ENCODE assay signal across 8 cellular contexts in genomic region chr16:19167710-19168172, GRCh38. TPM values are rescaled to one million over a fixed set of nuclear protein-coding genes. Genes with fewer than 3 reads are reported as not detected.
DNase-seq lines count a peak whose midpoint lies in the region; ATAC-seq, FAIRE-seq and TF ChIP-seq lines count a peak whose summit lies in the region.

No MANE protein-coding gene starts in this region.

- H3K4me2 ChIP-seq in MM.1S (ENCODE audit: low read depth, low read length) (peak overlapping the region; percentile 75; the same call in 1 of the 2 replicates), mesenchymal stem cell (ENCODE audit: low read length, poor library complexity, severe bottlenecking) (peak overlapping the region; percentile 72)

- H3F3A ChIP-seq in MM.1S (ENCODE audit: insufficient read depth, low read length) = no peaks in the 10 kb centered on the region

- H4K91ac ChIP-seq in mesenchymal stem cell (ENCODE audit: low read length) = peak overlapping the region; percentile 73

- H3K27ac ChIP-seq in MM.1S (ENCODE audit: low read length) (no peak overlapping the region), endodermal cell (ENCODE audit: low read depth, low read length) (no peak overlapping the region), mesenchymal stem cell (ENCODE audit: low read length, poor library complexity, severe bottlenecking) (no peak overlapping the region)

- H3K4me1 Mint-ChIP-seq in endodermal cell = peaks cover 11% of the 10 kb centered on the region

- DNase-seq in AG08395 (ENCODE audit: low spot score) = peak; percentile 71
- DNase-seq in GM12892 (ENCODE audit: insufficient read length) = peak; percentile 81
- peak; percentile 60 for DNase-seq in MM.1S
- peak; percentile 79 for DNase-seq in SW480 (ENCODE audit: low spot score)
- DNase-seq in endodermal cell = peak; percentile 91
- DNase-seq in mesenchymal stem cell = peak; percentile 79
- DNase-seq in stimulated activated naive CD8-positive, alpha-beta T cell treated with anti-CD3 and anti-CD28 coated beads, Interleukin-15, Interleukin-2, amounts not matched to agents 100 U/mL and 50 U/mL, for 24 hours = peak; percentile 63

- H3K36me3 ChIP-seq in MM.1S (replicated peaks; ENCODE audit: insufficient read depth, low read length) = no peaks in the 10 kb centered on the region
- H3K36me3 ChIP-seq in endodermal cell (ENCODE audit: control insufficient read depth, insufficient read depth, low read length) = no peaks in the 10 kb centered on the region
- no peaks in the 10 kb centered on the region for H3K36me3 ChIP-seq in mesenchymal stem cell (ENCODE audit: control insufficient read depth in 1 of 2, insufficient read depth in 2 of 2, low read depth in 1 of 2, low read length in 2 of 2)

- H3K9me3 ChIP-seq in MM.1S (replicated peaks; ENCODE audit: insufficient read depth, low read length) (no peaks in the 10 kb centered on the region), endodermal cell (ENCODE audit: control insufficient read depth, low read length) (peaks cover 7% of the 10 kb centered on the region), mesenchymal stem cell (ENCODE audit: control insufficient read depth, low read length) (peaks cover 3% of the 10 kb centered on the region)

- H3K4me1 ChIP-seq in MM.1S (ENCODE audit: low read length) (no peaks in the 10 kb centered on the region), endodermal cell (ENCODE audit: control insufficient read depth, insufficient read depth, low read length) (peaks cover 3% of the 10 kb centered on the region), mesenchymal stem cell (ENCODE audit: control insufficient read depth, insufficient read depth, low read depth, low read length) (peaks cover 14% of the 10 kb centered on the region)

- H3K79me1 ChIP-seq in mesenchymal stem cell (replicated peaks; ENCODE audit: low read length, poor library complexity, severe bottlenecking) = no peaks in the 10 kb centered on the region

- H3K27me3 ChIP-seq in MM.1S (replicated peaks; ENCODE audit: insufficient read depth, low read length) (peaks cover 35% of the 10 kb centered on the region), endodermal cell (ENCODE audit: control insufficient read depth, insufficient read depth, low read length, poor library complexity, severe bottlenecking) (peaks cover 9% of the 10 kb centered on the region), mesenchymal stem cell (ENCODE audit: control insufficient read depth in 1 of 2, insufficient read depth in 1 of 2, low read length in 2 of 2) (peaks cover 34 to 40% of the 10 kb centered on the region in 2 experiments)

- peak overlapping the region; percentile 61 to 87 for H3K18ac ChIP-seq in mesenchymal stem cell (ENCODE audit: low read depth in 1 of 2, low read length in 2 of 2)

- H2BK15ac ChIP-seq in mesenchymal stem cell (ENCODE audit: low read depth, poor library complexity, severe bottlenecking) = no peak overlapping the region

- ATAC-seq in stimulated activated naive CD8-positive, alpha-beta T cell treated with anti-CD3 and anti-CD28 coated beads, Interleukin-15, Interleukin-2, amounts not matched to agents 100 U/mL and 50 U/mL, for 24 hours = peak; percentile 87
- no peak for ATAC-seq in GM21390 (IDR thresholded peaks at IDR 0.05; ENCODE audit: unreplicated experiment)

- no peaks in the 10 kb centered on the region for H3K36me3 Mint-ChIP-seq in endodermal cell (ENCODE audit: low read depth)

- no peak overlapping the region for H4K8ac ChIP-seq in mesenchymal stem cell (ENCODE audit: low read length)

- H3K27ac Mint-ChIP-seq in endodermal cell = no peak overlapping the region

- H3K14ac ChIP-seq in mesenchymal stem cell (ENCODE audit: low read length in 2 of 2) = peak overlapping the region in 1 of 2 experiments; percentile 79

- H2BK5ac ChIP-seq in mesenchymal stem cell (ENCODE audit: low read depth, low read length, poor library complexity, severe bottlenecking) = no peak overlapping the region

- H3K9me2 ChIP-seq in MM.1S (replicated peaks; ENCODE audit: insufficient read depth, low read length) = no peaks in the 10 kb centered on the region

- peak overlapping the region in 1 of 2 experiments; percentile 57 for H2BK12ac ChIP-seq in mesenchymal stem cell (ENCODE audit: low read length in 2 of 2)

- H3K4me3 Mint-ChIP-seq in endodermal cell = peak overlapping the region; percentile 65

- WGBS in endodermal cell (ENCODE audit: insufficient coverage in 1 of 2, insufficient read length in 1 of 2), 2 experiments = 0 to 1% methylated on average over 16 to 45 of the region's 45 CpGs
- under 1% methylated on average over 30 of the region's 45 CpGs for WGBS in mesenchymal stem cell

- H3K9ac ChIP-seq in MM.1S (ENCODE audit: low read length) (no peak overlapping the region), endodermal cell (ENCODE audit: extremely low read depth, low read length, poor library complexity, severe bottlenecking) (no peak overlapping the region), mesenchymal stem cell (ENCODE audit: low read length) (no peak overlapping the region)

- peak overlapping the region in 1 of 2 experiments; percentile 85 for H3K23ac ChIP-seq in mesenchymal stem cell (ENCODE audit: low read length in 2 of 2)

- TF ChIP-seq POLR2A in GM12892 (IDR thresholded peaks at IDR 0.05; ENCODE audit: low read depth, low read length) = no peak

- H2AFZ ChIP-seq in MM.1S (ENCODE audit: low read length) (0 out of 2 replicates have a peak overlapping the region, but pooled peaks have one; percentile 34), mesenchymal stem cell (ENCODE audit: low read depth, low read length) (peak overlapping the region; percentile 97)

- TF ChIP-seq CTCF in MM.1S (IDR thresholded peaks at IDR 0.05; ENCODE audit: low read length) (peak; percentile 58), endodermal cell (conservative IDR thresholded peaks at IDR 0.05) (peak; percentile 94)

- H3K79me2 ChIP-seq in MM.1S (ENCODE audit: low read length) = no peaks in the 10 kb centered on the region

- H3K4ac ChIP-seq in mesenchymal stem cell (ENCODE audit: low read depth in 1 of 2, low read length in 2 of 2) = peak overlapping the region in 1 of 2 experiments; percentile 85

- H2BK120ac ChIP-seq in mesenchymal stem cell (ENCODE audit: low read depth, low read length) = peak overlapping the region; percentile 66

- no peak overlapping the region for H2AK5ac ChIP-seq in mesenchymal stem cell (ENCODE audit: low read length, severe bottlenecking)

- FAIRE-seq in GM12892 (lab: Jason Lieb, UNC) = peak; percentile 57

- H3K4me3 ChIP-seq in MM.1S (ENCODE audit: low read length) (peak overlapping the region; percentile 51), endodermal cell (ENCODE audit: low read length) (peak overlapping the region; percentile 80), mesenchymal stem cell (ENCODE audit: insufficient read depth in 1 of 2, low read depth in 1 of 2, low read length in 2 of 2) (peak overlapping the region; percentile 47 to 62)

- H3K27me3 Mint-ChIP-seq in endodermal cell (ENCODE audit: insufficient read depth) = peaks cover 21% of the 10 kb centered on the region

- H3K9me3 Mint-ChIP-seq in endodermal cell = peaks cover 6% of the 10 kb centered on the region

- no peaks in the 10 kb centered on the region for H4K20me1 ChIP-seq in MM.1S (ENCODE audit: insufficient read depth, low read length)

RNA-seq across cellular contexts. Expression of gene SYT17, which starts 0.3 kb away (rescaled TPM):
- polyA plus RNA-seq in GM12892 (2012; ENCODE audit: missing spikeins) = 6.9 TPM
- 10 to 100 TPM; 11.2 to 11.5 TPM for total RNA-seq in endodermal cell
- 7.0 TPM for polyA plus RNA-seq in endodermal cell (2013, experiment 1 of 2)
- polyA plus RNA-seq in endodermal cell (2013, experiment 2 of 2) = 7.9 TPM
- polyA plus RNA-seq in mesenchymal stem cell (2013, experiment 1 of 2) = 5.4 TPM
- polyA plus RNA-seq in mesenchymal stem cell (2013, experiment 2 of 2) = 5.0 TPM

RNA-seq across cellular contexts. Expression of gene ITPRIPL2, which starts 54.0 kb away (rescaled TPM):
- 1.7 TPM for polyA plus RNA-seq in GM12892 (2012; ENCODE audit: missing spikeins)
- total RNA-seq in endodermal cell = 10 to 100 TPM; 13.4 to 19.3 TPM
- polyA plus RNA-seq in endodermal cell (2013, experiment 1 of 2) = 5.7 TPM
- 5.9 TPM for polyA plus RNA-seq in endodermal cell (2013, experiment 2 of 2)
- 33.8 TPM for polyA plus RNA-seq in mesenchymal stem cell (2013, experiment 1 of 2)
- polyA plus RNA-seq in mesenchymal stem cell (2013, experiment 2 of 2) = 33.2 TPM
